In the genomic region with DNA sequence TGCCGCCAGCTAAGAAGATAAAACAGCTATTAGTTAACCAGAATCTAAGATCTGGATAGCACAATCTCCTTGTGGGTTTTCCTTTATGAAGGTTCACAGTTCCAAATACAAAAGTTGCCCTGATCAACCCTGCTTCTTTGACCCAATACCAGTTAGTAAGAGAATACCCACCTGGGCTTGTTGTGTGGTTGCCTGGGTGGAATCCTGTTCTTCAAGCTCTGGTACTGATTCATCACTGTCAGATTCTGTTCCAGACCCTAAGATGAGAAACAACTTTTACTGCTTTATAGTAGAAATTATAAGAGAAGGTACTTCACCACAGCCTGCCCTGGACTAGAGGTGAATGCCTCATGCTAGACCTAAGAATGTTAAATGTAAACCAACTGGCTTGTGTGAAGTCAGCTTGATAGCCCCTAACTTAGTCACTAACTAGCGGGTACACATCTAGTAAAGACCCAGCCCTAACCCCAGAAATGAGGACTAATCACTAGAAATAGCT, we compare ENCODE assay signal across 1 cellular context.
TF ChIP-seq lines count a peak whose summit lies in the region.

No MANE protein-coding gene starts in this region.

TF ChIP-seq in K562, 482 proteins besides CTCF, POLR2A, EP300 and RAD21:
- no peak for TF ChIP-seq ZNF57 (CRISPR knock-in tag; IDR thresholded peaks at IDR 0.05)
- TF ChIP-seq, protein P1, sequence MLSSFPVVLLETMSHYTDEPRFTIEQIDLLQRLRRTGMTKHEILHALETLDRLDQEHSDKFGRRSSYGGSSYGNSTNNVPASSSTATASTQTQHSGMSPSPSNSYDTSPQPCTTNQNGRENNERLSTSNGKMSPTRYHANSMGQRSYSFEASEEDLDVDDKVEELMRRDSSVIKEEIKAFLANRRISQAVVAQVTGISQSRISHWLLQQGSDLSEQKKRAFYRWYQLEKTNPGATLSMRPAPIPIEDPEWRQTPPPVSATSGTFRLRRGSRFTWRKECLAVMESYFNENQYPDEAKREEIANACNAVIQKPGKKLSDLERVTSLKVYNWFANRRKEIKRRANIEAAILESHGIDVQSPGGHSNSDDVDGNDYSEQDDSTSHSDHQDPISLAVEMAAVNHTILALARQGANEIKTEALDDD (IDR thresholded peaks at IDR 0.05) = peak; percentile 34; the same call in 1 of the 2 replicates
